In genomic region chr16:81589975-81590650, GRCh38 we compare ENCODE assay signal across 20 cellular contexts.
A peak's percentile ranks its signal among the peaks of the same experiment; 100 is the strongest.
DNase-seq lines count a peak whose midpoint lies in the region; ATAC-seq, FAIRE-seq and TF ChIP-seq lines count a peak whose summit lies in the region.
"Had no signal": no experiment of that assay in that cellular context is flagged by ENCODE, and none has a peak within 500 bp of the region (broad histone marks: within the 10 kb centered on the region; RNA-seq: fewer than 3 reads in every experiment).

No MANE protein-coding gene starts in this region.

- no peaks in the 10 kb centered on the region for H3K9me3 Mint-ChIP-seq in mesothelial cell of epicardium
- no peaks in the 10 kb centered on the region for H3K9me3 Mint-ChIP-seq in stimulated activated naive B cell treated with anti-CD40 and anti-IgM and Interleukin-4, amounts not matched to agents 10 μg/mL and 1 μg/mL and 100 μg/mL, for 72 hours
- H3K9me3 Mint-ChIP-seq: CD4-positive, CD25-positive, alpha-beta regulatory T cell; HFFc6 had no signal

- TF ChIP-seq RAD21 in HepG2 (CRISPR knock-in tag; IDR thresholded peaks at IDR 0.05), result no peak

- no peaks in the 10 kb centered on the region for H3K27me3 Mint-ChIP-seq in mesothelial cell of epicardium (ENCODE audit: low read depth)
- no peaks in the 10 kb centered on the region for H3K27me3 Mint-ChIP-seq in stimulated activated naive B cell treated with anti-CD40 and anti-IgM and Interleukin-4, amounts not matched to agents 10 μg/mL and 1 μg/mL and 100 μg/mL, for 72 hours
- H3K27me3 Mint-ChIP-seq: CD4-positive, CD25-positive, alpha-beta regulatory T cell had no signal

- intact Hi-C loops in HepG2 (cut with micrococcal nuclease; ENCODE audit: unreplicated experiment), result no loop called here
- intact Hi-C loops in right lobe of liver (cut with DNase I), result no loop called here
- intact Hi-C loops in adrenal gland (cut with DNase I), result loop anchor here in 1 of 2 donors (10.0 kb wide), 1 partner anchor 55 kb away; no protein-coding TSS in a partner anchor

- no peak for DNase-seq in HepG2 (ENCODE audit: low spot score)
- no peak for DNase-seq in right lobe of liver
- DNase-seq in RWPE1 (ENCODE audit: low spot score), result no peak
- no peak for DNase-seq in mesothelial cell of epicardium (ENCODE audit: low spot score in 2 of 2, unreplicated experiment in 2 of 2)
- no peak for DNase-seq in stimulated activated naive B cell treated with anti-CD40 and anti-IgM and Interleukin-4, amounts not matched to agents 10 μg/mL and 1 μg/mL and 100 μg/mL, for 72 hours
- DNase-seq in NCI-H1417 treated with DMSO at 0.1 percent for 48 hours (lab: John Stamatoyannopoulos, UW), result no peak
- no peak for DNase-seq in adrenal gland
- DNase-seq: AML-193; Calu3; CD4-positive, CD25-positive, alpha-beta regulatory T cell; DMS 273 treated with DMSO at 0.1 percent for 48 hours; GOT3; HFFc6 had no signal

- POLR2A ChIA-PET in HepG2 (lab: Yijun Ruan, JAX) (interaction anchor here (1.5 kb wide), 1 partner anchor 7 kb away, joined by 5 read pairs; no protein-coding TSS in a partner anchor), RWPE1 (lab: Yijun Ruan, JAX; ENCODE audit: low non-redundant PET) (interaction anchor here (0.6 kb wide), 1 partner anchor 507 kb away, joined by 3 read pairs; no protein-coding TSS in a partner anchor)

- no peak overlapping the region for H2AFZ ChIP-seq in HepG2 (ENCODE audit: low read length)

- no peak for TF ChIP-seq POLR2A in HepG2 (IDR thresholded peaks at IDR 0.05; ENCODE audit: insufficient read depth in 1 of 2, low read depth in 2 of 2, low read length in 2 of 2)
- no peak for TF ChIP-seq POLR2A in right lobe of liver (IDR thresholded peaks at IDR 0.05)
- no peak for TF ChIP-seq POLR2A in adrenal gland (IDR thresholded peaks at IDR 0.05)

- H3K4me1 Mint-ChIP-seq in mesothelial cell of epicardium, result peaks cover 31% of the 10 kb centered on the region
- peaks cover 31 to 52% of the 10 kb centered on the region in 2 donors for H3K4me1 Mint-ChIP-seq in stimulated activated naive B cell treated with anti-CD40 and anti-IgM and Interleukin-4, amounts not matched to agents 10 μg/mL and 1 μg/mL and 100 μg/mL, for 72 hours

- in situ Hi-C loops in HepG2 (cut with HindIII; ENCODE audit: extremely low pct_ligation_motif_present, low pct_unique_long_range_greater_than_20kb), result no loop called here

- H3K27me3 ChIP-seq in HepG2 (ENCODE audit: control insufficient read depth in 1 of 2, insufficient read depth in 2 of 2, low read length in 2 of 2) (no peaks in the 10 kb centered on the region), right lobe of liver (no peaks in the 10 kb centered on the region), adrenal gland (no peaks in the 10 kb centered on the region)
- H3K27me3 ChIP-seq: BLaER1 had no signal

- ATAC-seq in HepG2, result no peak
- no peak for ATAC-seq in right lobe of liver
- ATAC-seq in stimulated activated naive B cell treated with anti-CD40 and anti-IgM and Interleukin-4, amounts not matched to agents 10 μg/mL and 1 μg/mL and 100 μg/mL, for 72 hours (replicated peaks), result no peak
- no peak for ATAC-seq in HG03439 (IDR thresholded peaks at IDR 0.05; ENCODE audit: unreplicated experiment)
- ATAC-seq: GM12878, K562 had no signal

- H3K4me1 ChIP-seq in HepG2 (ENCODE audit: insufficient read depth, low read length) (peaks cover 45% of the 10 kb centered on the region), right lobe of liver (peaks cover 0 to 7% (median 2%) of the 10 kb centered on the region in 4 donors), adrenal gland (replicated peaks in 1 of 2) (peaks cover 0 to 7% of the 10 kb centered on the region in 2 donors)
- H3K4me1 ChIP-seq: HAP-1 had no signal

- FAIRE-seq in HepG2 (lab: Jason Lieb, UNC), result no peak
- FAIRE-seq: GM12878, K562 had no signal

- peak overlapping the region; percentile 51 for H3K27ac Mint-ChIP-seq in mesothelial cell of epicardium
- H3K27ac Mint-ChIP-seq in stimulated activated naive B cell treated with anti-CD40 and anti-IgM and Interleukin-4, amounts not matched to agents 10 μg/mL and 1 μg/mL and 100 μg/mL, for 72 hours, result no peak overlapping the region
- H3K27ac Mint-ChIP-seq: HFFc6 had no signal

- H3K36me3 ChIP-seq in HepG2 (replicated peaks in 1 of 2; ENCODE audit: control insufficient read depth in 1 of 2, insufficient read depth in 2 of 2, low read length in 2 of 2) (peaks cover 5 to 32% of the 10 kb centered on the region in 2 experiments; a peak in 4 of 5 replicates), right lobe of liver (no peaks in the 10 kb centered on the region), adrenal gland (replicated peaks in 1 of 2) (no peaks in the 10 kb centered on the region)
- H3K36me3 ChIP-seq: HAP-1 had no signal

- no peak overlapping the region for H3K27ac ChIP-seq in HepG2 (ENCODE audit: extremely low read length, insufficient read depth, low read length)
- H3K27ac ChIP-seq in right lobe of liver, result no peak overlapping the region
- peak overlapping the region; percentile 31 for H3K27ac ChIP-seq in RWPE1
- no peak overlapping the region for H3K27ac ChIP-seq in adrenal gland
- H3K27ac ChIP-seq: 22Rv1, BLaER1, HL-60 had no signal

- no peak overlapping the region for H3K9ac ChIP-seq in HepG2 (ENCODE audit: insufficient read depth, low read depth, low read length)
- H3K9ac ChIP-seq: BLaER1 had no signal

- H4K20me1 ChIP-seq in HepG2 (ENCODE audit: insufficient read depth, low read length), result peaks cover 82% of the 10 kb centered on the region

- no peaks in the 10 kb centered on the region for H3K9me3 ChIP-seq in HepG2 (ENCODE audit: low read length)
- no peaks in the 10 kb centered on the region for H3K9me3 ChIP-seq in right lobe of liver
- H3K9me3 ChIP-seq in adrenal gland (replicated peaks in 1 of 3), result no peaks in the 10 kb centered on the region
- H3K9me3 ChIP-seq: BLaER1, HAP-1 had no signal

- no peak overlapping the region for H3K4me2 ChIP-seq in HepG2 (ENCODE audit: low read depth, low read length)
- H3K4me2 ChIP-seq: BLaER1 had no signal

- WGBS in HepG2 (ENCODE audit: low lambda C conversion rate), result 96% methylated on average over 13 of the region's 13 CpGs
- 90% methylated on average over 2 of the region's 13 CpGs for WGBS in right lobe of liver (ENCODE audit: insufficient coverage, low coverage, low lambda C conversion rate, missing lambda C conversion rate)
- WGBS in adrenal gland, 4 donors, result 83 to 90% (median 88%) methylated on average over 11 to 13 of the region's 13 CpGs

- H3K36me3 Mint-ChIP-seq in mesothelial cell of epicardium, result peaks cover 7% of the 10 kb centered on the region
- H3K36me3 Mint-ChIP-seq in stimulated activated naive B cell treated with anti-CD40 and anti-IgM and Interleukin-4, amounts not matched to agents 10 μg/mL and 1 μg/mL and 100 μg/mL, for 72 hours, result peaks cover 19 to 39% of the 10 kb centered on the region in 2 donors

- TF ChIP-seq EP300 in HepG2 (IDR thresholded peaks at IDR 0.05; ENCODE audit: low read depth in 2 of 2, low read length in 2 of 2) (no peak), HepG2 (CRISPR knock-in tag; IDR thresholded peaks at IDR 0.05; ENCODE audit: borderline replicate concordance) (no peak)

- peaks cover 78% of the 10 kb centered on the region for H3K79me2 ChIP-seq in HepG2 (ENCODE audit: insufficient read depth, low read length)

- no peak for TF ChIP-seq CTCF in HepG2 (CRISPR knock-in tag; IDR thresholded peaks at IDR 0.05)
- TF ChIP-seq CTCF in right lobe of liver (IDR thresholded peaks at IDR 0.05), result no peak
- no peak for TF ChIP-seq CTCF in RWPE1 (conservative IDR thresholded peaks at IDR 0.05; ENCODE audit: low read depth)
- TF ChIP-seq CTCF in mesothelial cell of epicardium (IDR thresholded peaks at IDR 0.05; ENCODE audit: unreplicated experiment), result no peak
- no peak for TF ChIP-seq CTCF in adrenal gland (IDR thresholded peaks at IDR 0.05)

- no peak overlapping the region for H3K4me3 Mint-ChIP-seq in mesothelial cell of epicardium
- H3K4me3 Mint-ChIP-seq in stimulated activated naive B cell treated with anti-CD40 and anti-IgM and Interleukin-4, amounts not matched to agents 10 μg/mL and 1 μg/mL and 100 μg/mL, for 72 hours, result no peak overlapping the region
- H3K4me3 Mint-ChIP-seq: CD4-positive, CD25-positive, alpha-beta regulatory T cell; HFFc6 had no signal

- CTCF ChIA-PET in HepG2 (lab: Yijun Ruan, JAX; ENCODE audit: low intra/inter-chr PET ratio, low total read pairs) (no interaction called here), RWPE1 (lab: Yijun Ruan, JAX) (no interaction called here)

- no TSS peak for BruUV-seq in HepG2 (replicated peaks; lab: Mats Ljungman, UMichigan)

- no peak overlapping the region for H3K4me3 ChIP-seq in HepG2 (replicated peaks in 1 of 3; ENCODE audit: insufficient read depth in 1 of 3, low read depth in 2 of 3, low read length in 3 of 3)
- no peak overlapping the region for H3K4me3 ChIP-seq in right lobe of liver
- no peak overlapping the region for H3K4me3 ChIP-seq in adrenal gland
- H3K4me3 ChIP-seq: BLaER1, GM12878, HAP-1, K562 had no signal

TF ChIP-seq in HepG2, 621 proteins besides CTCF, POLR2A, EP300 and RAD21:
- TF ChIP-seq RBM22 (optimal IDR thresholded peaks at IDR 0.05; ENCODE audit: low read length) (peak; percentile 92), FOXM1 (CRISPR knock-in tag; IDR thresholded peaks at IDR 0.05) (no peak), BRD4 (CRISPR knock-in tag; IDR thresholded peaks at IDR 0.05) (no peak)
